In the genomic region with DNA sequence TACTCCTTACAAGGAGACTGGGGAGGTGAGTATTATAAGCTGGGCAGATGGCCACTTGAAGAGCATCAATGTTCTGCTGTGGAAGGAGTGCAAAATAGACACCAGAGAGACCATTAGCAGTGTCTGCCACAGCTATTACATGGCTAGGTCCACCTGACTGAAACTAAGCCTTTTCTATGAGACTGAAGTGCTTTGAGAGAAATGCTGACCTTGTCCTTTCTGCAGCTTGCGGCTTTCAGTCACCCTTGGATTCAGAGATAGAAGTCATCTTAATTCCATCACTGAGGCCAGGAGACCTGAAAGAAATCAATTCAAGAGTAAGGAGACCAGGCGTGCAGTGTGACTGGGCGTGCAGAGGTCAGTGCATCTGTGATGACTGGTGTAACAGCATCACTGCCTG, we compare ENCODE assay signal across 10 cellular contexts. TPM values are rescaled to one million over a fixed set of nuclear protein-coding genes. Genes with fewer than 3 reads are reported as not detected.
DNase-seq lines count a peak whose midpoint lies in the region; ATAC-seq, FAIRE-seq and TF ChIP-seq lines count a peak whose summit lies in the region.
"Had no signal": no experiment of that assay in that cellular context is flagged by ENCODE, and none has a peak within 500 bp of the region (broad histone marks: within the 10 kb centered on the region; RNA-seq: fewer than 3 reads in every experiment).

No MANE protein-coding gene starts in this region.

- TF ChIP-seq RAD21 in K562 (CRISPR knock-in tag; conservative IDR thresholded peaks at IDR 0.05 in 1 of 2, IDR thresholded peaks at IDR 0.05 in 1 of 2): no peak

- no peaks in the 10 kb centered on the region for H4K20me1 ChIP-seq in K562 (replicated peaks; ENCODE audit: control insufficient read depth, insufficient read depth, low read length)

- H3K27ac ChIP-seq in heart left ventricle: peak overlapping the region in 1 of 12 donors; percentile 98
- H3K27ac ChIP-seq in K562 (ENCODE audit: extremely low read depth, low read depth, low read length): no peak overlapping the region
- H3K27ac ChIP-seq in suprapubic skin: no peak overlapping the region

- FAIRE-seq in K562 (lab: Jason Lieb, UNC) (no peak), GM12892 (lab: Jason Lieb, UNC) (no peak)
- FAIRE-seq: frontal cortex had no signal

- peaks cover 0 to 20% (median 10%) of the 10 kb centered on the region in 12 donors for H3K4me1 ChIP-seq in heart left ventricle
- H3K4me1 ChIP-seq in K562 (replicated peaks in 1 of 2; ENCODE audit: control insufficient read depth in 2 of 2, insufficient read depth in 2 of 2, low read length in 2 of 2): peaks cover 0 to 3% of the 10 kb centered on the region in 2 experiments; a peak in 1 of 5 replicates
- peaks cover 15% of the 10 kb centered on the region for H3K4me1 ChIP-seq in suprapubic skin

- POLR2A ChIA-PET in K562 (lab: Yijun Ruan, JAX): no interaction called here

- ATAC-seq in heart left ventricle: no peak
- ATAC-seq in Right ventricle myocardium superior (ENCODE audit: poor library complexity): no peak
- ATAC-seq in K562: no peak

- H3K9me3 Mint-ChIP-seq in mesothelial cell of epicardium: peaks cover 63% of the 10 kb centered on the region
- peaks cover 19% of the 10 kb centered on the region for H3K9me3 Mint-ChIP-seq in Calu3 (ENCODE audit: low read depth, unreplicated experiment)

- no peaks in the 10 kb centered on the region for H3K27me3 ChIP-seq in heart left ventricle
- H3K27me3 ChIP-seq in K562 (ENCODE audit: control insufficient read depth in 2 of 2, insufficient read depth in 2 of 2, low read length in 2 of 2): no peaks in the 10 kb centered on the region
- H3K27me3 ChIP-seq in suprapubic skin: no peaks in the 10 kb centered on the region
- H3K27me3 ChIP-seq: neutrophil had no signal

- intact Hi-C loops in heart left ventricle (cut with DNase I): loop anchor here in 2 of 10 donors (5.0 to 10.0 kb wide), 2 partner anchors 60 to 133 kb away; a partner anchor contains a TSS
- intact Hi-C loops in Right ventricle myocardium superior (cut with DNase I): no loop called here
- intact Hi-C loops in K562 (cut with micrococcal nuclease): no loop called here
- intact Hi-C loops in Calu3 (cut with micrococcal nuclease; ENCODE audit: unreplicated experiment): no loop called here

- TF ChIP-seq CTCF in heart left ventricle (IDR thresholded peaks at IDR 0.05): no peak
- TF ChIP-seq CTCF in K562 (IDR thresholded peaks at IDR 0.05 in 2 of 3, conservative IDR thresholded peaks at IDR 0.05 in 1 of 3; ENCODE audit: insufficient read depth in 2 of 3, low read depth in 1 of 3, low read length in 3 of 3): no peak
- no peak for TF ChIP-seq CTCF in mesothelial cell of epicardium (IDR thresholded peaks at IDR 0.05; ENCODE audit: unreplicated experiment)
- TF ChIP-seq CTCF in suprapubic skin (IDR thresholded peaks at IDR 0.05): no peak
- no peak for TF ChIP-seq CTCF in Calu3 (IDR thresholded peaks at IDR 0.05; ENCODE audit: unreplicated experiment)

- DNase-seq in heart left ventricle (no peak), Right ventricle myocardium superior (no peak), K562 (ENCODE audit: extremely low read depth in 1 of 4, low spot score in 3 of 4) (no peak), mesothelial cell of epicardium (ENCODE audit: low spot score in 2 of 2, unreplicated experiment in 2 of 2) (no peak), suprapubic skin (ENCODE audit: low spot score in 2 of 2) (no peak), GM12892 (ENCODE audit: insufficient read length) (no peak), Calu3 (no peak), DMS 273 treated with DMSO at 0.1 percent for 48 hours (lab: John Stamatoyannopoulos, UW) (no peak)

- H3K36me3 ChIP-seq in heart left ventricle (peaks cover 0 to 33% (median 13%) of the 10 kb centered on the region in 9 donors), K562 (ENCODE audit: control insufficient read depth, insufficient read depth, low read length) (no peaks in the 10 kb centered on the region), suprapubic skin (peaks cover 18% of the 10 kb centered on the region)
- H3K36me3 ChIP-seq: neutrophil had no signal

- in situ Hi-C loops in K562 (cut with MboI): no loop called here

- H3K79me2 ChIP-seq in K562 (ENCODE audit: control insufficient read depth, insufficient read depth, low read length): no peaks in the 10 kb centered on the region

- H3K4me1 Mint-ChIP-seq in mesothelial cell of epicardium (peaks cover 8% of the 10 kb centered on the region), Calu3 (ENCODE audit: low read depth, unreplicated experiment) (no peaks in the 10 kb centered on the region)

- CTCF ChIA-PET in K562 (lab: Yijun Ruan, JAX; ENCODE audit: low intra/inter-chr PET ratio) (no interaction called here), Calu3 (lab: Charles Lee) (no interaction called here)

- H3K27me3 Mint-ChIP-seq in mesothelial cell of epicardium (ENCODE audit: low read depth) (no peaks in the 10 kb centered on the region), Calu3 (ENCODE audit: unreplicated experiment) (no peaks in the 10 kb centered on the region)

- H3K27ac Mint-ChIP-seq in mesothelial cell of epicardium: peak overlapping the region; percentile 93
- no peak overlapping the region for H3K27ac Mint-ChIP-seq in Calu3 (ENCODE audit: unreplicated experiment)

- TF ChIP-seq POLR2A in heart left ventricle (IDR thresholded peaks at IDR 0.05): no peak
- no peak for TF ChIP-seq POLR2A in K562 (conservative IDR thresholded peaks at IDR 0.05)
- no peak for TF ChIP-seq POLR2A in suprapubic skin (IDR thresholded peaks at IDR 0.05)
- no peak for TF ChIP-seq POLR2A in GM12892 (IDR thresholded peaks at IDR 0.05; ENCODE audit: low read depth, low read length)

- peaks cover 0 to 73% (median 33%) of the 10 kb centered on the region in 12 donors for H3K9me3 ChIP-seq in heart left ventricle
- no peaks in the 10 kb centered on the region for H3K9me3 ChIP-seq in K562 (replicated peaks; ENCODE audit: control insufficient read depth, insufficient read depth, low read depth, low read length)
- peaks cover 20% of the 10 kb centered on the region for H3K9me3 ChIP-seq in suprapubic skin

- no peak overlapping the region for H3K4me2 ChIP-seq in K562 (ENCODE audit: insufficient read depth, low read length)

- peak overlapping the region in 8 of 12 donors; percentile 67 to 94 (median 86) for H3K4me3 ChIP-seq in heart left ventricle
- H3K4me3 ChIP-seq in K562: no peak overlapping the region
- peak overlapping the region; percentile 76 for H3K4me3 ChIP-seq in suprapubic skin

- no peaks in the 10 kb centered on the region for H3K9me1 ChIP-seq in K562 (ENCODE audit: control insufficient read depth, insufficient read depth, low read length)

- H3K36me3 Mint-ChIP-seq in mesothelial cell of epicardium (peaks cover 27% of the 10 kb centered on the region), Calu3 (ENCODE audit: insufficient read depth, unreplicated experiment) (no peaks in the 10 kb centered on the region)

- H3K4me3 Mint-ChIP-seq in mesothelial cell of epicardium (peak overlapping the region; percentile 92), Calu3 (ENCODE audit: low read depth, unreplicated experiment) (no peak overlapping the region)

- BruUV-seq in K562 (replicated peaks; lab: Mats Ljungman, UMichigan) (no TSS peak), Calu3 (replicated peaks; lab: Mats Ljungman, UMichigan) (no TSS peak)

- 85 to 96% (median 88%) methylated on average over 2 to 3 of the region's 3 CpGs for whole genome bisulfite sequencing in heart left ventricle, 4 donors
- 3% methylated on average over 3 of the region's 3 CpGs for WGBS in K562 (ENCODE audit: insufficient coverage, low coverage, missing lambda C conversion rate)
- 90% methylated on average over 3 of the region's 3 CpGs for WGBS in suprapubic skin

- H2AFZ ChIP-seq in K562 (ENCODE audit: low read depth, low read length): no peak overlapping the region

- no peak overlapping the region for H3K9ac ChIP-seq in K562 (ENCODE audit: insufficient read depth in 1 of 2, low read depth in 2 of 2, low read length in 2 of 2)

- TF ChIP-seq EP300 in K562 (IDR thresholded peaks at IDR 0.05; ENCODE audit: low read length) (no peak), suprapubic skin (IDR thresholded peaks at IDR 0.05) (no peak)

RNA-seq across cellular contexts. Expression of a gene that starts 1.3 kb away (rescaled TPM):
- total RNA-seq in heart left ventricle (1 to 10 TPM; 4.1 to 7.5 (median 5.4) TPM), Right ventricle myocardium superior (5.9 TPM), K562 (2014; rRNA removed) (not detected in 2 replicates), K562 (2014; rRNA removed; fragmentation: Illumina TruSeq; extraction: Trizol) (not detected in 2 replicates), K562 (2015; rRNA removed; fragmentation: Illumina TruSeq; extraction: Trizol) (not detected in 2 replicates), K562 (2021) (not detected in 2 replicates), mesothelial cell of epicardium (10.2 to 10.7 TPM (median 10.5 TPM) in 3 replicates), suprapubic skin (10 to 100 TPM in 1 of 4 donors, 1 to 10 TPM in 3; 3.3 to 15.2 (median 5.0) TPM), Calu3 (2022) (not detected in 2 replicates)
- polyA plus RNA-seq in heart left ventricle (1 to 10 TPM; 3.8 to 8.6 TPM), K562 (2011; rRNA removed) (not detected in 2 replicates), K562 (2014; fragmentation: Illumina TruSeq; extraction: Trizol) (0.04 and 0.06 TPM in 2 replicates), K562 (2014; fragmentation: Nextera tagmentation; extraction: Ambion mirVana) (under 1 TPM in 1 of 2 experiments, not detected in 1; 0.01 TPM), K562 (2014; rRNA removed) (not detected in 2 replicates)
- not detected in 2 replicates for total RNA-seq in K562 (2011; cell fraction: chromatin; rRNA removed; ENCODE audit: low replicate concordance)
- not detected in 2 replicates for total RNA-seq in K562 (2011; cell fraction: nucleolus; rRNA removed)
- 0.07 TPM in 1 of 2 replicates, not detected in the other for total RNA-seq in K562 (2011; cell fraction: nucleoplasm; rRNA removed)
- polyA plus RNA-seq in K562 (2011; cell fraction: cytosol; rRNA removed): not detected in 2 replicates
- not detected in 2 replicates for polyA plus RNA-seq in K562 (2011; cell fraction: nucleus; rRNA removed)
- 0.08 TPM in 1 of 2 replicates, not detected in the other for polyA plus RNA-seq in K562 (2012)
- polyA minus RNA-seq in K562 (2011; rRNA and poly(A)+ RNA removed): not detected in 2 replicates
- not detected in 2 replicates for polyA minus RNA-seq in K562 (2011; cell fraction: cytosol; rRNA and poly(A)+ RNA removed)
- polyA minus RNA-seq in K562 (2011; cell fraction: nucleus; rRNA and poly(A)+ RNA removed): not detected in 2 replicates
- not detected for polyA plus RNA-seq in GM12892 (2012; ENCODE audit: missing spikeins)

RNA-seq across cellular contexts. Expression of a gene that starts 29.8 kb away (rescaled TPM):
- total RNA-seq in heart left ventricle (1 to 10 TPM; 3.3 to 7.9 (median 4.7) TPM), Right ventricle myocardium superior (6.2 TPM), K562 (2014; rRNA removed) (not detected in 2 replicates), K562 (2014; rRNA removed; fragmentation: Illumina TruSeq; extraction: Trizol) (not detected in 2 replicates), K562 (2015; rRNA removed; fragmentation: Illumina TruSeq; extraction: Trizol) (not detected in 2 replicates), K562 (2021) (not detected in 2 replicates), mesothelial cell of epicardium (not detected in 3 replicates), suprapubic skin (1 to 10 TPM; 2.2 to 8.1 (median 3.9) TPM), Calu3 (2022) (0.07 TPM in 1 of 2 replicates, not detected in the other)
- polyA plus RNA-seq in heart left ventricle (1 to 10 TPM; 2.3 to 3.4 TPM), K562 (2011; rRNA removed) (not detected in 2 replicates), K562 (2014; fragmentation: Illumina TruSeq; extraction: Trizol) (not detected in 2 replicates), K562 (2014; fragmentation: Nextera tagmentation; extraction: Ambion mirVana) (not detected), K562 (2014; rRNA removed) (not detected in 2 replicates)
- not detected in 2 replicates for total RNA-seq in K562 (2011; cell fraction: chromatin; rRNA removed; ENCODE audit: low replicate concordance)
- not detected in 2 replicates for total RNA-seq in K562 (2011; cell fraction: nucleolus; rRNA removed)
- not detected in 2 replicates for total RNA-seq in K562 (2011; cell fraction: nucleoplasm; rRNA removed)
- polyA plus RNA-seq in K562 (2011; cell fraction: cytosol; rRNA removed): not detected in 2 replicates
- not detected in 2 replicates for polyA plus RNA-seq in K562 (2011; cell fraction: nucleus; rRNA removed)
- not detected in 2 replicates for polyA plus RNA-seq in K562 (2012)
- not detected in 2 replicates for polyA minus RNA-seq in K562 (2011; rRNA and poly(A)+ RNA removed)
- polyA minus RNA-seq in K562 (2011; cell fraction: cytosol; rRNA and poly(A)+ RNA removed): not detected in 2 replicates
- not detected in 2 replicates for polyA minus RNA-seq in K562 (2011; cell fraction: nucleus; rRNA and poly(A)+ RNA removed)
- not detected for polyA plus RNA-seq in GM12892 (2012; ENCODE audit: missing spikeins)

RNA-seq across cellular contexts. Expression of a gene that starts 29.8 kb away (rescaled TPM):
- total RNA-seq in heart left ventricle (1 to 10 TPM; 1.7 to 7.1 (median 3.2) TPM), Right ventricle myocardium superior (2.6 TPM), K562 (2014; rRNA removed) (not detected in 2 replicates), K562 (2014; rRNA removed; fragmentation: Illumina TruSeq; extraction: Trizol) (not detected in 2 replicates), K562 (2015; rRNA removed; fragmentation: Illumina TruSeq; extraction: Trizol) (not detected in 2 replicates), K562 (2021) (not detected in 2 replicates), mesothelial cell of epicardium (4.7 to 6.1 TPM (median 5.4 TPM) in 3 replicates), suprapubic skin (1 to 10 TPM; 1.0 to 3.4 (median 1.5) TPM), Calu3 (2022) (0.68 and 1.4 TPM in 2 replicates)
- polyA plus RNA-seq in heart left ventricle (1 to 10 TPM; 3.5 to 7.1 TPM), K562 (2011; rRNA removed) (0.03 TPM in 1 of 2 replicates, not detected in the other), K562 (2014; fragmentation: Illumina TruSeq; extraction: Trizol) (0.03 TPM in 1 of 2 replicates, not detected in the other), K562 (2014; fragmentation: Nextera tagmentation; extraction: Ambion mirVana) (not detected), K562 (2014; rRNA removed) (not detected in 2 replicates)
- not detected in 2 replicates for total RNA-seq in K562 (2011; cell fraction: chromatin; rRNA removed; ENCODE audit: low replicate concordance)
- not detected in 2 replicates for total RNA-seq in K562 (2011; cell fraction: nucleolus; rRNA removed)
- 0.15 TPM in 1 of 2 replicates, not detected in the other for total RNA-seq in K562 (2011; cell fraction: nucleoplasm; rRNA removed)
- polyA plus RNA-seq in K562 (2011; cell fraction: cytosol; rRNA removed): not detected in 2 replicates
- not detected in 2 replicates for polyA plus RNA-seq in K562 (2011; cell fraction: nucleus; rRNA removed)
- 0.04 TPM in 1 of 2 replicates, not detected in the other for polyA plus RNA-seq in K562 (2012)
- polyA minus RNA-seq in K562 (2011; rRNA and poly(A)+ RNA removed): not detected in 2 replicates
- not detected in 2 replicates for polyA minus RNA-seq in K562 (2011; cell fraction: cytosol; rRNA and poly(A)+ RNA removed)
- polyA minus RNA-seq in K562 (2011; cell fraction: nucleus; rRNA and poly(A)+ RNA removed): not detected in 2 replicates
- polyA plus RNA-seq in GM12892 (2012; ENCODE audit: missing spikeins): 1.9 TPM

RNA-seq across cellular contexts. Expression of a gene that starts 57.7 kb away (rescaled TPM):
- total RNA-seq in heart left ventricle (10 to 100 TPM in 1 of 9 donors, 1 to 10 TPM in 8; 5.3 to 15.3 (median 7.1) TPM), Right ventricle myocardium superior (6.6 TPM), K562 (2014; rRNA removed) (0.05 and 0.08 TPM in 2 replicates), K562 (2014; rRNA removed; fragmentation: Illumina TruSeq; extraction: Trizol) (0.04 and 0.29 TPM in 2 replicates), K562 (2015; rRNA removed; fragmentation: Illumina TruSeq; extraction: Trizol) (0.04 and 0.07 TPM in 2 replicates), K562 (2021) (0.13 and 0.16 TPM in 2 replicates), mesothelial cell of epicardium (17.5 to 19.5 TPM (median 18.0 TPM) in 3 replicates), suprapubic skin (10 to 100 TPM in 1 of 4 donors, 1 to 10 TPM in 3; 5.0 to 15.9 (median 7.5) TPM), Calu3 (2022) (1.7 and 1.8 TPM in 2 replicates)
- polyA plus RNA-seq in heart left ventricle (10 to 100 TPM in 1 of 2 donors, 1 to 10 TPM in 1; 3.6 to 10.2 TPM), K562 (2011; rRNA removed) (0.06 and 0.18 TPM in 2 replicates), K562 (2014; fragmentation: Illumina TruSeq; extraction: Trizol) (0.22 TPM in 1 of 2 replicates, not detected in the other), K562 (2014; fragmentation: Nextera tagmentation; extraction: Ambion mirVana) (not detected), K562 (2014; rRNA removed) (0.03 TPM in 1 of 2 replicates, not detected in the other)
- 0.07 and 0.28 TPM in 2 replicates for total RNA-seq in K562 (2011; cell fraction: chromatin; rRNA removed; ENCODE audit: low replicate concordance)
- total RNA-seq in K562 (2011; cell fraction: nucleolus; rRNA removed): 0.17 and 0.39 TPM in 2 replicates
- 0.76 TPM in 1 of 2 replicates, not detected in the other for total RNA-seq in K562 (2011; cell fraction: nucleoplasm; rRNA removed)
- 0.25 and 0.29 TPM in 2 replicates for polyA plus RNA-seq in K562 (2011; cell fraction: cytosol; rRNA removed)
- polyA plus RNA-seq in K562 (2011; cell fraction: nucleus; rRNA removed): 0.03 and 0.20 TPM in 2 replicates
- 0.10 TPM in 2 replicates for polyA plus RNA-seq in K562 (2012)
- 0.07 and 0.36 TPM in 2 replicates for polyA minus RNA-seq in K562 (2011; rRNA and poly(A)+ RNA removed)
- polyA minus RNA-seq in K562 (2011; cell fraction: cytosol; rRNA and poly(A)+ RNA removed): not detected in 2 replicates
- polyA minus RNA-seq in K562 (2011; cell fraction: nucleus; rRNA and poly(A)+ RNA removed): 0.44 TPM in 1 of 2 replicates, not detected in the other
- polyA plus RNA-seq in GM12892 (2012; ENCODE audit: missing spikeins): 3.3 TPM
